ENCODE assay signal across 17 cellular contexts in genomic region chr7:117092801-117093200, GRCh38.
"Had no signal": no experiment of that assay in that cellular context is flagged by ENCODE, and none has a peak within 500 bp of the region (broad histone marks: within the 10 kb centered on the region; RNA-seq: fewer than 3 reads in every experiment).

No MANE protein-coding gene starts in this region.

- H3K27ac ChIP-seq: colonic mucosa, neural progenitor cell, parathyroid adenoma, skin epidermis, thoracic aorta had no signal

- ATAC-seq: activated CD8-positive, alpha-beta memory T cell treated with anti-CD3 and anti-CD28 coated beads, Interleukin-2, amount 10 ng/mL, durations not matched to agents 7 days and 5 days; activated T-cell treated with anti-CD3 and anti-CD28 coated beads, Interleukin-2, amount 50 U/mL, for 4 hours; stimulated activated naive CD8-positive, alpha-beta T cell treated with anti-CD3 and anti-CD28 coated beads, Interleukin-15, amount 100 ng/mL, for 72 hours had no signal

- H3K27me3 ChIP-seq: colonic mucosa, neural progenitor cell had no signal

- DNase-seq: activated CD4-positive, alpha-beta T cell treated with anti-CD3 and anti-CD28 coated beads, Interleukin-2, amount 50 U/mL, for 1 hour; activated CD8-positive, alpha-beta memory T cell treated with anti-CD3 and anti-CD28 coated beads, Interleukin-2, amount 10 ng/mL, durations not matched to agents 7 days and 5 days; activated gamma-delta T cell; activated naive CD8-positive, alpha-beta T cell treated with anti-CD3 and anti-CD28 coated beads, Interleukin-2, amount 10 ng/mL, durations not matched to agents 7 days and 5 days; activated T-cell treated with anti-CD3 and anti-CD28 coated beads, Interleukin-2, amount 50 U/mL, for 4 hours; anterior cingulate cortex; colonic mucosa; left cardiac atrium; midbrain; retina; stimulated activated CD4-positive, alpha-beta T cell treated with anti-CD3 and anti-CD28 coated beads, Interleukin-4, amount 100 ng/mL, for 4 hours; stimulated activated naive CD8-positive, alpha-beta T cell treated with anti-CD3 and anti-CD28 coated beads, Interleukin-15, amount 100 ng/mL, for 72 hours had no signal

- H3K4me3 ChIP-seq: colonic mucosa, lung, neural progenitor cell, skin epidermis, thoracic aorta had no signal

- H3K9me3 ChIP-seq: colonic mucosa, thoracic aorta had no signal
